9 cellular contexts compared by ENCODE assay signal in genomic region chr9:131661954-131662621, GRCh38.
A peak's percentile ranks its signal among the peaks of the same experiment; 100 is the strongest.
DNase-seq lines count a peak whose midpoint lies in the region; ATAC-seq and TF ChIP-seq lines count a peak whose summit lies in the region.
"Had no signal": no experiment of that assay in that cellular context is flagged by ENCODE, and none has a peak within 500 bp of the region (broad histone marks: within the 10 kb centered on the region; RNA-seq: fewer than 3 reads in every experiment).

No MANE protein-coding gene starts in this region.

- no peaks in the 10 kb centered on the region for H3K36me3 ChIP-seq in MM.1S (replicated peaks; ENCODE audit: insufficient read depth, low read length)

- H3F3A ChIP-seq in MM.1S (ENCODE audit: insufficient read depth, low read length) = peaks cover 15% of the 10 kb centered on the region

- no peaks in the 10 kb centered on the region for H3K27me3 Mint-ChIP-seq in activated T-cell treated with anti-CD3 and anti-CD28 coated beads, Interleukin-2, amount 50 U/mL, for 72 hours (ENCODE audit: low read depth)
- no peaks in the 10 kb centered on the region for H3K27me3 Mint-ChIP-seq in stimulated activated naive CD8-positive, alpha-beta T cell treated with anti-CD3 and anti-CD28 coated beads, Interleukin-15, Interleukin-2, amounts not matched to agents 100 ng/mL and 50 ng/mL, for 24 hours
- H3K27me3 Mint-ChIP-seq: brain had no signal

- H3K4me2 ChIP-seq in MM.1S (ENCODE audit: low read depth, low read length) = no peak overlapping the region

- no peaks in the 10 kb centered on the region for H3K9me2 ChIP-seq in MM.1S (replicated peaks; ENCODE audit: insufficient read depth, low read length)

- H3K27me3 ChIP-seq in MM.1S (replicated peaks; ENCODE audit: insufficient read depth, low read length) = no peaks in the 10 kb centered on the region
- H3K27me3 ChIP-seq: heart right ventricle had no signal

- no peak overlapping the region for H3K27ac ChIP-seq in MM.1S (ENCODE audit: low read length)

- TF ChIP-seq CTCF in MM.1S (IDR thresholded peaks at IDR 0.05; ENCODE audit: low read length) = no peak

- H3K4me3 Mint-ChIP-seq in activated T-cell treated with anti-CD3 and anti-CD28 coated beads, Interleukin-2, amount 50 U/mL, for 72 hours = peak overlapping the region; percentile 60 to 70
- peak overlapping the region; percentile 41 for H3K4me3 Mint-ChIP-seq in stimulated activated naive CD8-positive, alpha-beta T cell treated with anti-CD3 and anti-CD28 coated beads, Interleukin-15, Interleukin-2, amounts not matched to agents 100 ng/mL and 50 ng/mL, for 24 hours
- H3K4me3 Mint-ChIP-seq: brain had no signal

- peaks cover 27% of the 10 kb centered on the region for H3K4me1 ChIP-seq in MM.1S (ENCODE audit: low read length)

- H3K27ac Mint-ChIP-seq in activated T-cell treated with anti-CD3 and anti-CD28 coated beads, Interleukin-2, amount 50 U/mL, for 72 hours = peak overlapping the region; percentile 88
- H3K27ac Mint-ChIP-seq in stimulated activated naive CD8-positive, alpha-beta T cell treated with anti-CD3 and anti-CD28 coated beads, Interleukin-15, Interleukin-2, amounts not matched to agents 100 ng/mL and 50 ng/mL, for 24 hours = peak overlapping the region; percentile 87

- no peaks in the 10 kb centered on the region for H3K9me3 ChIP-seq in MM.1S (replicated peaks; ENCODE audit: insufficient read depth, low read length)

- no peaks in the 10 kb centered on the region for H3K9me3 Mint-ChIP-seq in activated T-cell treated with anti-CD3 and anti-CD28 coated beads, Interleukin-2, amount 50 U/mL, for 72 hours
- H3K9me3 Mint-ChIP-seq in stimulated activated naive CD8-positive, alpha-beta T cell treated with anti-CD3 and anti-CD28 coated beads, Interleukin-15, Interleukin-2, amounts not matched to agents 100 ng/mL and 50 ng/mL, for 24 hours = no peaks in the 10 kb centered on the region

- peak; percentile 42 for DNase-seq in SK-N-DZ (ENCODE audit: low spot score)
- DNase-seq in activated T-cell treated with anti-CD3 and anti-CD28 coated beads, Interleukin-2, amount 50 U/mL, for 72 hours = peak; percentile 79 to 80
- DNase-seq in mesenteric fat pad (ENCODE audit: low spot score) = peak; percentile 60
- DNase-seq in C1 segment of cervical spinal cord (lab: John Stamatoyannopoulos, UW) = no peak
- DNase-seq in MM.1S = no peak
- no peak for DNase-seq in OCI-M1 (lab: John Stamatoyannopoulos, UW)
- DNase-seq: heart right ventricle had no signal

- 0 out of 2 replicates have a peak, but pooled peaks cover 7% of the 10 kb centered on the region for H4K20me1 ChIP-seq in MM.1S (ENCODE audit: insufficient read depth, low read length)

- peaks cover 96% of the 10 kb centered on the region for H3K79me2 ChIP-seq in MM.1S (ENCODE audit: low read length)

- peaks cover 93% of the 10 kb centered on the region for H3K4me1 Mint-ChIP-seq in activated T-cell treated with anti-CD3 and anti-CD28 coated beads, Interleukin-2, amount 50 U/mL, for 72 hours (ENCODE audit: low read depth)
- H3K4me1 Mint-ChIP-seq in stimulated activated naive CD8-positive, alpha-beta T cell treated with anti-CD3 and anti-CD28 coated beads, Interleukin-15, Interleukin-2, amounts not matched to agents 100 ng/mL and 50 ng/mL, for 24 hours (ENCODE audit: low read depth) = peaks cover 90% of the 10 kb centered on the region

- H3K36me3 Mint-ChIP-seq in activated T-cell treated with anti-CD3 and anti-CD28 coated beads, Interleukin-2, amount 50 U/mL, for 72 hours (ENCODE audit: insufficient read depth in 2 of 2) = peaks cover 4 to 8% of the 10 kb centered on the region in 2 donors
- peaks cover 18% of the 10 kb centered on the region for H3K36me3 Mint-ChIP-seq in stimulated activated naive CD8-positive, alpha-beta T cell treated with anti-CD3 and anti-CD28 coated beads, Interleukin-15, Interleukin-2, amounts not matched to agents 100 ng/mL and 50 ng/mL, for 24 hours (ENCODE audit: low read depth)

- H2AFZ ChIP-seq in MM.1S (ENCODE audit: low read length) = no peak overlapping the region

- no peak overlapping the region for H3K9ac ChIP-seq in MM.1S (ENCODE audit: low read length)

- no peak overlapping the region for H3K4me3 ChIP-seq in MM.1S (ENCODE audit: low read length)
- H3K4me3 ChIP-seq: heart right ventricle had no signal

- ATAC-seq in activated T-cell treated with anti-CD3 and anti-CD28 coated beads, Interleukin-2, amount 50 U/mL, for 72 hours (replicated peaks in 1 of 2) = peak; percentile 82 to 84

Comparison
In these comparisons a context has a peak if more than half of its experiments do, and no peak if none do; other contexts are left out.
1. DNase-seq: peak in SK-N-DZ (single experiment), activated T-cell treated with anti-CD3 and anti-CD28 coated beads, Interleukin-2, amount 50 U/mL, for 72 hours (2 of 2) and mesenteric fat pad (single experiment); none in C1 segment of cervical spinal cord (0 of 14), MM.1S (single experiment) and OCI-M1 (single experiment).